1 cellular context compared by ENCODE assay signal in the genomic region with DNA sequence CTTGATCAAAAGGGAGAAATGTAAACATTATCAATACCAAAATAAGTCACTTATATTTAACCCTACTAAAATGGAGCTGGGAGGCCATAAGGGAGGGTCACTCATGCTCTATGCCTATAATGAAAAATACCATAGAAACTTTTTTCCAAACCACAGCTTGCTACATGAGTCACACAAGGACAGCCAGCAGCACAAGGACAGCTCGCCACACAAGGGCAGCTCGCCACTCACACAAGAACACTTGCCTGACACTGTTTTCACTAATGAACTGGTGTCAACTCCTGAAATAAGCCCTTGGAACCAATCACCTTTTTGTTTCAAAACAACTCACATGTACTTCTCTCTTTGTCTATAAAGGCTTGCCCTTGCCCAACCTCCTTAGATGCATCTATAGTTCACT.
TF ChIP-seq lines count a peak whose summit lies in the region.

No MANE protein-coding gene starts in this region.

TF ChIP-seq in HepG2, 621 proteins besides CTCF, POLR2A, EP300 and RAD21 (continued from another document):
- TF ChIP-seq, protein P1, sequence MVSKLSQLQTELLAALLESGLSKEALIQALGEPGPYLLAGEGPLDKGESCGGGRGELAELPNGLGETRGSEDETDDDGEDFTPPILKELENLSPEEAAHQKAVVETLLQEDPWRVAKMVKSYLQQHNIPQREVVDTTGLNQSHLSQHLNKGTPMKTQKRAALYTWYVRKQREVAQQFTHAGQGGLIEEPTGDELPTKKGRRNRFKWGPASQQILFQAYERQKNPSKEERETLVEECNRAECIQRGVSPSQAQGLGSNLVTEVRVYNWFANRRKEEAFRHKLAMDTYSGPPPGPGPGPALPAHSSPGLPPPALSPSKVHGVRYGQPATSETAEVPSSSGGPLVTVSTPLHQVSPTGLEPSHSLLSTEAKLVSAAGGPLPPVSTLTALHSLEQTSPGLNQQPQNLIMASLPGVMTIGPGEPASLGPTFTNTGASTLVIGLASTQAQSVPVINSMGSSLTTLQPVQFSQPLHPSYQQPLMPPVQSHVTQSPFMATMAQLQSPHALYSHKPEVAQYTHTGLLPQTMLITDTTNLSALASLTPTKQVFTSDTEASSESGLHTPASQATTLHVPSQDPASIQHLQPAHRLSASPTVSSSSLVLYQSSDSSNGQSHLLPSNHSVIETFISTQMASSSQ (IDR thresholded peaks at IDR 0.05; ENCODE audit: low read depth): no peak
- TF ChIP-seq, protein P1 (CRISPR knock-in tag; IDR thresholded peaks at IDR 0.05; ENCODE audit: borderline replicate concordance): no peak
- TF ChIP-seq NR2F1 (CRISPR knock-in tag; IDR thresholded peaks at IDR 0.05) (no peak), USF2 (IDR thresholded peaks at IDR 0.05; ENCODE audit: low read depth, low read length) (no peak), USF2 (CRISPR knock-in tag; IDR thresholded peaks at IDR 0.05; ENCODE audit: borderline replicate concordance) (no peak), ZNF101 (CRISPR knock-in tag; IDR thresholded peaks at IDR 0.05; ENCODE audit: borderline replicate concordance, low read depth) (no peak), HDAC1 (CRISPR knock-in tag; IDR thresholded peaks at IDR 0.05) (no peak), HDAC6 (IDR thresholded peaks at IDR 0.05; ENCODE audit: low read depth, low read length) (no peak), HNF4G (IDR thresholded peaks at IDR 0.05; ENCODE audit: borderline replicate concordance, low read depth, low read length) (no peak), HNF4G (CRISPR knock-in tag; IDR thresholded peaks at IDR 0.05; ENCODE audit: borderline replicate concordance, low read depth) (no peak), ZNF768 (CRISPR knock-in tag; IDR thresholded peaks at IDR 0.05) (no peak), REXO4 (CRISPR knock-in tag; IDR thresholded peaks at IDR 0.05; ENCODE audit: borderline replicate concordance) (no peak), SIN3B (IDR thresholded peaks at IDR 0.05; ENCODE audit: low read length) (no peak), MXD1 (CRISPR knock-in tag; IDR thresholded peaks at IDR 0.05) (no peak)
